ENCODE assay signal across 26 cellular contexts in the genomic region with DNA sequence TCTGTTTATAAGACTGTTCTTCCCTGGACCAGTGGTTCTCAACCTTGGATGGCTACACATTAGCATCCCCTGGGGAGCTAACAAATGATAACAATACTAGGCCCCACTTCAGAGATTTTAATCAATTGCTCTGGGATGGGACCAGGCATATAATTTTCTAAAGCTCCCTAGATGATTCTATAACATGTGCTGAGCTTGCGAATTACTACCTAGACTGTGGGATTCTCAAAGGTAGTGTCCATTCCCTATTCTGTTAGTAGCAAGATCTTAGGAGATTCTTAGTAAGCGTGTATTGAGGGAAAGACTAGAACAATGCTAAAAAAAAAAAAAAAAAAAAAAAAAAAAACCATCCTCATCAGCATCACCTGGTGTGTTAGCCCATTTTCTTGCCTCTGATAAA.
"Had no signal": no experiment of that assay in that cellular context is flagged by ENCODE, and none has a peak within 500 bp of the region (broad histone marks: within the 10 kb centered on the region; RNA-seq: fewer than 3 reads in every experiment).

No MANE protein-coding gene starts in this region.

- H3K9me3 ChIP-seq: ovary, psoas muscle, stomach, thoracic aorta, thyroid gland, tibial nerve, upper lobe of left lung, vagina had no signal

- H3K36me3 ChIP-seq: neural progenitor cell, ovary, stomach, thoracic aorta, thyroid gland, tibial nerve, upper lobe of left lung, vagina had no signal

- FAIRE-seq: small intestine, urothelium cell line had no signal

- H3K4me1 ChIP-seq: neural progenitor cell, psoas muscle, stomach, thyroid gland, tibial nerve, upper lobe of left lung, vagina had no signal

- ATAC-seq: naive thymus-derived CD4-positive, alpha-beta T cell; natural killer cell; psoas muscle; right cardiac atrium; sciatic nerve; stimulated activated effector memory CD8-positive, alpha-beta T cell treated with anti-CD3 and anti-CD28 coated beads, Interleukin-12 subunit alpha, Interleukin-12 subunit beta, amount 100 ng/mL, for 72 hours; stimulated activated naive B cell treated with anti-CD40 and anti-IgM and Interleukin-4, amounts not matched to agents 10 μg/mL and 1 μg/mL and 100 μg/mL, for 72 hours had no signal

- H3K4me2 ChIP-seq: neural progenitor cell had no signal

- H3K4me3 ChIP-seq: neural progenitor cell, ovary, psoas muscle, stomach, thoracic aorta, thyroid gland, tibial nerve, upper lobe of left lung, vagina had no signal

- H2AFZ ChIP-seq: neural progenitor cell, parathyroid adenoma had no signal

- H3K27ac ChIP-seq: neural progenitor cell, ovary, parathyroid adenoma, psoas muscle, stomach, thoracic aorta, thyroid gland, tibial nerve, upper lobe of left lung, vagina had no signal

- H3K9ac ChIP-seq: neural progenitor cell, parathyroid adenoma had no signal

- DNase-seq: naive thymus-derived CD4-positive, alpha-beta T cell; natural killer cell; occipital lobe; ovary; posterior cingulate gyrus; psoas muscle; right cardiac atrium; small intestine; stimulated activated CD4-positive, alpha-beta T cell treated with anti-CD3 and anti-CD28 coated beads, Interleukin-15, amount 100 ng/mL, for 24 hours; stimulated activated CD4-positive, alpha-beta T cell treated with anti-CD3 and anti-CD28 coated beads, Interleukin-2, amount 100 ng/mL, for 24 hours; stimulated activated CD4-positive, alpha-beta T cell treated with anti-CD3 and anti-CD28 coated beads, Interleukin-2, amount 100 ng/mL, for 48 hours; stimulated activated CD4-positive, alpha-beta T cell treated with anti-CD3 and anti-CD28 coated beads, Interleukin-4, amount 100 ng/mL, for 24 hours; stimulated activated naive B cell treated with anti-CD40 and anti-IgM and Interleukin-4, amounts not matched to agents 10 μg/mL and 1 μg/mL and 100 μg/mL, for 72 hours; stimulated activated naive CD4-positive, alpha-beta T cell treated with Interleukin-2 at 50 U/mL for 16 hours; stomach; thyroid gland; trophoblast cell; upper lobe of left lung had no signal

- H3K27me3 ChIP-seq: neural progenitor cell, ovary, stomach, thyroid gland, tibial nerve, upper lobe of left lung, vagina had no signal
